ENCODE assay signal across 29 cellular contexts in the genomic region with DNA sequence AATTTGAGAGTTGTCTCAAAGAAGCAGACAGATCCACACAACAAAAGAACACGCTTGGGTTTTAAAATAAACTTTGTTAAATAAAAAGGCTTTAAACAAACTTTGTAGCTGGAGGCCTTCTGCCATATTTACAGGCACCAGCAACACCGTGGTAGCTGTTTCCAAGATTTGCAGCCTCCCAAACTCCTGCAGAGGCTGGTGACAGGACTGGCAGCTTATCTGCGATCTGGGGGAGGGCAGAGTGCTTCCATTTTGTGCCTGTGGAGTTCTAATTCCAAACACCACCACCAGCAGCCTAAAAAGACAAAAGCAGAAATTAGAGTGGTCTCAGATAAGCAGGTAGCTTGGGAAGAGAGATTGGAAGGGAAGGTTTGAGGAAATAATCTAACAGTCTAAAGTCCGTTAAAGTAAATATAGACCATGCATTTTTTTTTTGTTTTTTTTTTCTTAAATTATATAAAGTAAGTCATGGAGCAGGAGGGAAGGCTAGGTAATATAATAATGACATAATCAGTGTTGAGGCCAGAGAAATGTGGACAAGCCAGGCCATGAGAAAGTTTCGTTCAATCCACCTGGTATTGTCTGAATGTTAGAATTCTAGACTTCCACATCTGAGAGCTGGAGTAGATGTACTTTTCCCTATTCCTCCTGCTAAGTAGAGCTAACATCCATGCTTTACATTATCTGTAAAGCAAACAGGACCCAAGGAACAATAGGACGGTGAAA.
"Had no signal": no experiment of that assay in that cellular context is flagged by ENCODE, and none has a peak within 500 bp of the region (broad histone marks: within the 10 kb centered on the region; RNA-seq: fewer than 3 reads in every experiment).

No MANE protein-coding gene starts in this region.

- H3K4me1 ChIP-seq: esophagus muscularis mucosa, foreskin keratinocyte, gastrocnemius medialis had no signal

- H3K27ac ChIP-seq: esophagus muscularis mucosa, foreskin keratinocyte, gastrocnemius medialis, WERI-Rb-1 had no signal

- H3K9me3 Mint-ChIP-seq: activated B cell treated with CpG ODN at 0.5 μM for 24 hours; activated CD8-positive, alpha-beta T cell treated with anti-CD3 and anti-CD28 coated beads for 36 hours; T-helper 2 cell treated with Interferon-gamma antibody and Interleukin-4, amounts not matched to agents 5 μg/mL and 100 μg/mL, for 36 hours had no signal

- H3K9me3 ChIP-seq: gastrocnemius medialis had no signal

- DNase-seq: activated B cell treated with CpG ODN at 0.5 μM for 24 hours; activated CD4-positive, alpha-beta T cell treated with anti-CD3 and anti-CD28 coated beads for 48 hours; activated CD4-positive, alpha-beta T cell treated with anti-CD3 and anti-CD28 coated beads, Interleukin-2, amount 50 U/mL, for 1 hour; activated CD4-positive, alpha-beta T cell treated with anti-CD3 and anti-CD28 coated beads, Interleukin-2, amount 50 U/mL, for 48 hours; activated CD8-positive, alpha-beta memory T cell treated with anti-CD3 and anti-CD28 coated beads for 24 hours; activated CD8-positive, alpha-beta T cell treated with anti-CD3 and anti-CD28 coated beads for 36 hours; activated effector memory CD4-positive, alpha-beta T cell treated with Interleukin-2 at 50 U/mL for 16 hours; activated gamma-delta T cell treated with Interleukin-2 at 50 U/mL for 16 hours; activated naive CD4-positive, alpha-beta T cell treated with anti-CD3 and anti-CD28 coated beads, Interleukin-2, amount 50 U/mL, for 16 hours; activated naive CD4-positive, alpha-beta T cell treated with Interleukin-2 at 50 U/mL for 16 hours; activated T-cell treated with anti-CD3 and anti-CD28 coated beads, Interleukin-2, amount 50 U/mL, for 4 hours; amniotic stem cell; caudate nucleus; cortex of kidney; dermis blood vessel endothelial cell; effector CD4-positive, alpha-beta T cell; effector memory CD8-positive, alpha-beta T cell; erythroblast; foreskin keratinocyte; gastrocnemius medialis; T-helper 1 cell; T-helper 17 cell; T1000; WERI-Rb-1 had no signal

- H3K27me3 Mint-ChIP-seq: activated B cell treated with CpG ODN at 0.5 μM for 24 hours; activated CD8-positive, alpha-beta T cell treated with anti-CD3 and anti-CD28 coated beads for 36 hours; activated naive CD8-positive, alpha-beta T cell; T-helper 17 cell had no signal

- ATAC-seq: activated CD4-positive, CD25-positive, alpha-beta regulatory T cell treated with anti-CD3 and anti-CD28 coated beads, Interleukin-2, amount 50 U/mL, for 24 hours; activated CD8-positive, alpha-beta T cell treated with anti-CD3 and anti-CD28 coated beads for 36 hours; activated T-cell treated with anti-CD3 and anti-CD28 coated beads, Interleukin-2, amount 50 U/mL, for 4 hours; activated T-helper 17 cell treated with anti-CD3 and anti-CD28 coated beads, Interleukin-2, amount 50 U/mL, for 72 hours; effector memory CD8-positive, alpha-beta T cell; foreskin keratinocyte; gastrocnemius medialis; T-helper 17 cell had no signal

- H3K27ac Mint-ChIP-seq: activated B cell treated with CpG ODN at 0.5 μM for 24 hours; activated CD8-positive, alpha-beta T cell treated with anti-CD3 and anti-CD28 coated beads for 36 hours; activated naive CD8-positive, alpha-beta T cell; activated T-helper 17 cell treated with anti-CD3 and anti-CD28 coated beads, Interleukin-2, amount 50 U/mL, for 72 hours; effector memory CD8-positive, alpha-beta T cell; T-helper 17 cell; T-helper 2 cell treated with Interferon-gamma antibody and Interleukin-4, amounts not matched to agents 5 μg/mL and 100 μg/mL, for 36 hours had no signal

- H3K4me3 ChIP-seq: esophagus muscularis mucosa, gastrocnemius medialis had no signal

- H3K36me3 ChIP-seq: esophagus muscularis mucosa, gastrocnemius medialis, WERI-Rb-1 had no signal

- H3K27me3 ChIP-seq: esophagus muscularis mucosa, foreskin keratinocyte, gastrocnemius medialis had no signal

- H3K4me3 Mint-ChIP-seq: activated B cell treated with CpG ODN at 0.5 μM for 24 hours; activated CD8-positive, alpha-beta T cell treated with anti-CD3 and anti-CD28 coated beads for 36 hours; activated naive CD8-positive, alpha-beta T cell; activated T-cell treated with anti-CD3 and anti-CD28 coated beads, Interleukin-2, amount 50 U/mL, for 4 hours; activated T-helper 17 cell treated with anti-CD3 and anti-CD28 coated beads, Interleukin-2, amount 50 U/mL, for 72 hours; effector memory CD8-positive, alpha-beta T cell; T-helper 17 cell; T-helper 2 cell treated with Interferon-gamma antibody and Interleukin-4, amounts not matched to agents 5 μg/mL and 100 μg/mL, for 36 hours had no signal

- H3K36me3 Mint-ChIP-seq: activated naive CD8-positive, alpha-beta T cell had no signal

- H3K4me1 Mint-ChIP-seq: activated B cell treated with CpG ODN at 0.5 μM for 24 hours; activated T-helper 17 cell treated with anti-CD3 and anti-CD28 coated beads, Interleukin-2, amount 50 U/mL, for 72 hours; T-helper 17 cell had no signal
